In the genomic region with DNA sequence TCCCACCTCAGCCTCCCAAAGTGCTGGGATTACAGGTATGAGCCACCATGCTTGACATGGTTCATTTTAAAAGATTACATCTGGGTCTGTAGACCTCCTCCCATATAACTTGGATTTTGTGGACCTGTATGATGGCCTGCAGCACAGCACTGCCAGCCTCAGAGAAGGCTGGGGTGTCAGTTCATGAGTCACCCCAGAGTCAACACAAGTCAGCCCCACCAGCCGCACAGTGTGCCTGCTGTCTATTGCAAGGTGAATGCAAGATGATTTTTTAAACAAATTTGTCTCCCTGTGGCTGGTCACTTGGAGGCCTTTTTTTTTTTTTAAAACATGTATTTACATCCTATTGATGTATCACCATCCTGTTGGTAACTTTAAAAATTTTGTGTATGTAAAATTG, we compare ENCODE assay signal across 20 cellular contexts.
"Had no signal": no experiment of that assay in that cellular context is flagged by ENCODE, and none has a peak within 500 bp of the region (broad histone marks: within the 10 kb centered on the region; RNA-seq: fewer than 3 reads in every experiment).

No MANE protein-coding gene starts in this region.

- FAIRE-seq: colon, urothelium cell line had no signal

- H3K27ac ChIP-seq: gastroesophageal sphincter, left lung, tibial nerve, WERI-Rb-1 had no signal

- ATAC-seq: gastroesophageal sphincter; left lung; stimulated activated naive CD8-positive, alpha-beta T cell treated with anti-CD3 and anti-CD28 coated beads, Interleukin-15, Interleukin-2, amounts not matched to agents 100 U/mL and 50 U/mL, for 24 hours had no signal

- H3K4me1 ChIP-seq: gastroesophageal sphincter, tibial nerve had no signal

- H3K27me3 ChIP-seq: body of pancreas, gastroesophageal sphincter, heart left ventricle, left lung, tibial nerve had no signal

- H3K4me3 Mint-ChIP-seq: activated naive CD8-positive, alpha-beta T cell; endodermal cell had no signal

- H3K27me3 Mint-ChIP-seq: activated naive CD8-positive, alpha-beta T cell had no signal

- H3K9me3 ChIP-seq: body of pancreas, gastroesophageal sphincter, heart left ventricle, left lung, tibial nerve had no signal

- H3K4me3 ChIP-seq: body of pancreas, gastroesophageal sphincter, heart left ventricle, left lung, skin epidermis, tibial nerve had no signal

- H3K27ac Mint-ChIP-seq: activated naive CD8-positive, alpha-beta T cell had no signal

- DNase-seq: activated CD4-positive, alpha-beta T cell treated with anti-CD3 and anti-CD28 coated beads for 1 hour; activated CD4-positive, alpha-beta T cell treated with anti-CD3 and anti-CD28 coated beads, Interleukin-2, amount 50 U/mL, for 48 hours; body of pancreas; central memory CD4-positive, alpha-beta T cell; endodermal cell; heart left ventricle; left lung; mammary epithelial cell; occipital lobe; retina; stimulated activated naive CD8-positive, alpha-beta T cell treated with anti-CD3 and anti-CD28 coated beads, Interleukin-15, Interleukin-2, amounts not matched to agents 100 U/mL and 50 U/mL, for 24 hours; substantia nigra; T-helper 2 cell; WERI-Rb-1 had no signal

- H3K9me3 Mint-ChIP-seq: endodermal cell had no signal
